In the genomic region with DNA sequence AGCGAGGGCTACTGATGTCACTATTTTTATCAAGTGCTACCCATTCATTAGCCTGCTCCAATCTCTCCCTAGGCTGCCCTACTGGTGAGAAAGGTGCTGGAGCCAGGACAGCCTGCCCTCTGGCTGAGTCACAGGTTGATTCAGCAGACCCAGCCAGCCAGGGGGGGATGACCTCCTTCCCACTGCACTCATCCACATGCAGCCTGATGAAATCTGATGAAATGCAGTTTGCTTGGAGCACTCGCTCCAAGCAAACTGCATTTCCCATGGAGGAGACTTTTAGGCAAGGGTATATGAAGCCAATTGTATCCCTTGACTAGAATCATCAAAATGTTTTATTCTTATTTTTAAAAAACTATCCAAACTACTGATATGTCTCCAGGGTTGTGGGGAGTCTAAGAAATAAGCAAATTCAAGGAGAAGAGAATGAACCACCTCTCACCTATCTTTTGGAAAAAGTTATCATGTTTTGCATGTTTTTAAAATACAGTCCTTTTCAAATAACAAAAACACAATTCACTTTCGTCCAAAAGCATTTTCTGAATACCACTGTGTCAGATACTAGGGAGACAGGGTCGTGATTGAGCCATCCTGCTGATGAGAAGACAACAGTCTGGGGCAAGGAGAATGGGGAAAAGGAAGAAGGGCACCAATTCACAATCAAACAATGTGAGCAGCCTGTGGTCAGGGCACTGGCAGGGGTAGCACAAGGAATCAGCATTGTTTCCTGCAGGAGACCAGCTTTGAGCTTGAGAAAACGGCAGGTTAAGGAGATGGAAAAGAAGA, we compare ENCODE assay signal across 9 cellular contexts.
A peak's percentile ranks its signal among the peaks of the same experiment; 100 is the strongest.
DNase-seq lines count a peak whose midpoint lies in the region; FAIRE-seq lines count a peak whose summit lies in the region.
"Had no signal": no experiment of that assay in that cellular context is flagged by ENCODE, and none has a peak within 500 bp of the region (broad histone marks: within the 10 kb centered on the region; RNA-seq: fewer than 3 reads in every experiment).

No MANE protein-coding gene starts in this region.

- H2AFZ ChIP-seq in ACC112 (ENCODE audit: low read length, unreplicated experiment) = no peak overlapping the region

- no peaks in the 10 kb centered on the region for H3K79me2 ChIP-seq in ACC112 (ENCODE audit: control insufficient read depth, insufficient read depth, low read length, unreplicated experiment)

- H3K4me1 ChIP-seq in ACC112 (ENCODE audit: control insufficient read depth, insufficient read depth, low read length, unreplicated experiment) = peaks cover 63% of the 10 kb centered on the region

- in situ Hi-C loops in KBM-7 (cut with MboI; ENCODE audit: low pct_unique_long_range_greater_than_20kb, low sequenced_read_pairs) = no loop called here

- no peaks in the 10 kb centered on the region for H3K36me3 ChIP-seq in ACC112 (ENCODE audit: insufficient read depth, low read length)

- peak; percentile 98 for FAIRE-seq in HTR-8/SVneo (lab: Jason Lieb, UNC)

- DNase-seq in HTR-8/SVneo (ENCODE audit: insufficient read length, low spot score) (peak; percentile 75), cerebellar cortex (ENCODE audit: low spot score) (peak; percentile 82), kidney tubule cell (ENCODE audit: low spot score) (peak; percentile 89), inferior parietal cortex (ENCODE audit: extremely low spot score) (no peak), KBM-7 (no peak), pons (ENCODE audit: low spot score) (no peak)
- DNase-seq in stimulated activated CD4-positive, alpha-beta T cell treated with anti-CD3 and anti-CD28 coated beads, Interleukin-4, amount 100 ng/mL, for 1 hour = no peak
- DNase-seq: NCI-H2227 treated with DMSO at 0.1 percent for 48 hours had no signal

- H3K4me3 ChIP-seq in ACC112 (ENCODE audit: low read depth, low read length) = 0 out of 2 replicates have a peak overlapping the region, but pooled peaks have one; percentile 3

- H3K27ac ChIP-seq in ACC112 (ENCODE audit: low read depth, low read length) = peak overlapping the region; percentile 91

- no peaks in the 10 kb centered on the region for H3K27me3 ChIP-seq in ACC112 (ENCODE audit: insufficient read depth, low read length)

Comparison
In these comparisons a context has a peak if more than half of its experiments do, and no peak if none do; other contexts are left out.
1. DNase-seq: peak in HTR-8/SVneo (single experiment), cerebellar cortex (single experiment) and kidney tubule cell (single experiment); none in stimulated activated CD4-positive, alpha-beta T cell treated with anti-CD3 and anti-CD28 coated beads, Interleukin-4, amount 100 ng/mL, for 1 hour (single experiment), inferior parietal cortex (single experiment), KBM-7 (single experiment) and pons (single experiment).